In genomic region chr9:15513335-15513734, GRCh38 we compare ENCODE assay signal across 10 cellular contexts. TPM values are rescaled to one million over a fixed set of nuclear protein-coding genes. Genes with fewer than 3 reads are reported as not detected.
A peak's percentile ranks its signal among the peaks of the same experiment; 100 is the strongest.
DNase-seq lines count a peak whose midpoint lies in the region; ATAC-seq, FAIRE-seq and TF ChIP-seq lines count a peak whose summit lies in the region.
"Had no signal": no experiment of that assay in that cellular context is flagged by ENCODE, and none has a peak within 500 bp of the region (broad histone marks: within the 10 kb centered on the region; RNA-seq: fewer than 3 reads in every experiment).

No MANE protein-coding gene starts in this region.

- H2BK20ac ChIP-seq in H1 (ENCODE audit: low read length) = peak overlapping the region; percentile 48; the same call in 1 of the 2 replicates

- peak; percentile 91 for FAIRE-seq in H1 (lab: Jason Lieb, UNC)

- peak overlapping the region; percentile 62 to 70 for H3K4me2 ChIP-seq in H1 (ENCODE audit: insufficient read depth in 1 of 2, low read depth in 2 of 2, low read length in 2 of 2)

- no peak overlapping the region; the same call in 1 of the 2 replicates for H2AK5ac ChIP-seq in H1 (ENCODE audit: low read depth, low read length)

- H4K20me1 ChIP-seq in H1 (replicated peaks in 1 of 2; ENCODE audit: control insufficient read depth in 1 of 2, insufficient read depth in 2 of 2, low read length in 2 of 2) = peaks cover 5 to 11% of the 10 kb centered on the region in 2 experiments

- H2BK12ac ChIP-seq in H1 (ENCODE audit: low read depth, low read length) = peak overlapping the region; percentile 89

- DNase-seq in AG09309 (ENCODE audit: low read depth) = no peak
- DNase-seq in GM03348 (ENCODE audit: low spot score) = peak; percentile 3
- peak; percentile 10 for DNase-seq in NCI-H345 (lab: John Stamatoyannopoulos, UW)
- DNase-seq in H1 (ENCODE audit: low read depth in 1 of 2, low spot score in 2 of 2) = peak; percentile 36 to 66
- no peak for DNase-seq in glomerular visceral epithelial cell (ENCODE audit: extremely low spot score)
- DNase-seq: activated CD8-positive, alpha-beta memory T cell treated with anti-CD3 and anti-CD28 coated beads, Interleukin-2, amount 50 U/mL, for 48 hours; heart left ventricle had no signal

- TF ChIP-seq EP300 in H1 (IDR thresholded peaks at IDR 0.05; ENCODE audit: borderline replicate concordance in 1 of 2, low read depth in 2 of 2, low read length in 2 of 2) = no peak
- TF ChIP-seq EP300 in gastroesophageal sphincter (IDR thresholded peaks at IDR 0.05) = no peak

- no peak overlapping the region for H2BK15ac ChIP-seq in H1 (ENCODE audit: low read length)

- peak overlapping the region in 2 of 4 experiments; percentile 26 to 38; a peak in 3 of 7 replicates for H3K9ac ChIP-seq in H1 (replicated peaks in 1 of 4; ENCODE audit: extremely low read depth in 1 of 4, low read depth in 3 of 4, low read length in 3 of 4)

- no peak overlapping the region for H3K23ac ChIP-seq in H1 (ENCODE audit: insufficient read length)

- H3K27me3 ChIP-seq in H1 (replicated peaks in 1 of 4; ENCODE audit: control insufficient read depth in 3 of 4, extremely low read depth in 1 of 4, insufficient read depth in 3 of 4, low read length in 3 of 4) (no peaks in the 10 kb centered on the region), gastroesophageal sphincter (no peaks in the 10 kb centered on the region)
- H3K27me3 ChIP-seq: heart left ventricle had no signal

- POLR2A ChIA-PET in H1 (lab: Charles Lee; ENCODE audit: partially characterized antibody) = interaction anchor here (0.8 to 5.9 kb wide), 13 partner anchors 9 to 143 kb away, joined by 3 to 133 read pairs (median 4); partner anchors contain the start of gene CCDC171

- H2BK120ac ChIP-seq in H1 (replicated peaks; ENCODE audit: low read depth, low read length) = peak overlapping the region; percentile 66

- H3K79me2 ChIP-seq in H1 (ENCODE audit: control insufficient read depth in 1 of 2, insufficient read depth in 2 of 2, low read length in 2 of 2) = peaks cover 9 to 27% of the 10 kb centered on the region in 2 experiments; a peak in 3 of 4 replicates

- no peaks in the 10 kb centered on the region for H3K79me1 ChIP-seq in H1 (ENCODE audit: low read depth, low read length)

- peak overlapping the region; percentile 94; the same call in 1 of the 2 replicates for H2BK5ac ChIP-seq in H1 (ENCODE audit: low read depth, low read length)

- 0% methylated on average over 1 of the region's 1 CpG; no CpG with 5 or more reads in 1 of the 2 experiments for WGBS in H1 (ENCODE audit: extremely low coverage in 1 of 2, insufficient coverage in 1 of 2, insufficient read length in 1 of 2, insufficient replicate concordance in 2 of 2, low coverage in 1 of 2, low lambda C conversion rate in 2 of 2, missing lambda C conversion rate in 1 of 2), 2 experiments
- WGBS in gastroesophageal sphincter (ENCODE audit: low coverage in 1 of 2), 2 donors = 27% methylated on average over 1 of the region's 1 CpG; no CpG with 5 or more reads in 1 of the 2 donors

- H3K14ac ChIP-seq in H1 (ENCODE audit: insufficient read length) = no peak overlapping the region

- H3K18ac ChIP-seq in H1 (ENCODE audit: extremely low read depth, low read length) = peak overlapping the region; percentile 89

- peak overlapping the region; percentile 19 for H3K56ac ChIP-seq in H1 (replicated peaks; ENCODE audit: insufficient read length, low read depth, low read length)

- H3K4ac ChIP-seq in H1 (replicated peaks; ENCODE audit: insufficient read length, low read depth, low read length) = peak overlapping the region; percentile 2

- TF ChIP-seq RAD21 in H1 (IDR thresholded peaks at IDR 0.05 in 1 of 2, conservative IDR thresholded peaks at IDR 0.05 in 1 of 2; ENCODE audit: low read depth in 2 of 2, low read length in 2 of 2) = peak; percentile 30 to 52; a peak in 3 of 4 replicates

- H3K23me2 ChIP-seq in H1 (ENCODE audit: low read depth, low read length) = peaks cover 3% of the 10 kb centered on the region; the same call in 1 of the 2 replicates

- H3K9me3 ChIP-seq in H1 (ENCODE audit: insufficient read depth in 2 of 2, low read depth in 1 of 2, low read length in 1 of 2) (no peaks in the 10 kb centered on the region), gastroesophageal sphincter (no peaks in the 10 kb centered on the region)
- H3K9me3 ChIP-seq: heart left ventricle had no signal

- H3K4me3 ChIP-seq in AG09309 (ENCODE audit: control insufficient read depth, low read depth, low read length) (no peak overlapping the region), H1 (ENCODE audit: extremely low read depth in 1 of 4, insufficient read depth in 2 of 4, low read depth in 3 of 4, low read length in 4 of 4) (peak overlapping the region in 2 of 4 experiments; percentile 4 to 44; a peak in 3 of 8 replicates), gastroesophageal sphincter (no peak overlapping the region)
- H3K4me3 ChIP-seq: heart left ventricle had no signal

- no peak overlapping the region for H2AFZ ChIP-seq in H1 (ENCODE audit: low read length)

- TF ChIP-seq POLR2A in H1 (IDR thresholded peaks at IDR 0.05; ENCODE audit: control extremely low read depth in 1 of 2, low read depth in 2 of 2, low read length in 2 of 2) (peak in 1 of 2 experiments; percentile 66; a peak in 2 of 3 replicates), gastroesophageal sphincter (IDR thresholded peaks at IDR 0.05) (no peak)

- H4K5ac ChIP-seq in H1 (ENCODE audit: insufficient read length, low read depth, low read length) = peak overlapping the region; percentile 31

- CTCF ChIA-PET in H1 (lab: Charles Lee; ENCODE audit: partially characterized antibody) = interaction anchor here (0.7 to 3.7 kb wide), 10 partner anchors 9 to 94 kb away, joined by 3 to 33 read pairs (median 6); no protein-coding TSS in a partner anchor

- TF ChIP-seq CTCF in AG09309 (IDR thresholded peaks at IDR 0.05; ENCODE audit: control insufficient read depth, insufficient read depth, low read depth, low read length, missing control alignments) (peak; percentile 20), H1 (IDR thresholded peaks at IDR 0.05; ENCODE audit: control extremely low read depth in 1 of 3, insufficient read depth in 1 of 3, low read depth in 1 of 3, low read length in 3 of 3) (peak; percentile 47 to 67 (median 62); a peak in 3 of 4 replicates), gastroesophageal sphincter (IDR thresholded peaks at IDR 0.05) (no peak)

- peak overlapping the region; percentile 19 for H4K91ac ChIP-seq in H1 (replicated peaks; ENCODE audit: insufficient read length, low read length)

- H3K27ac ChIP-seq in H1 (ENCODE audit: low read depth, low read length) (peak overlapping the region; percentile 83), gastroesophageal sphincter (no peak overlapping the region)
- H3K27ac ChIP-seq: heart left ventricle had no signal

- H3K36me3 ChIP-seq in H1 (ENCODE audit: control insufficient read depth in 2 of 4, insufficient read depth in 4 of 4, low read length in 3 of 4) = peaks cover 0 to 16% (median 3%) of the 10 kb centered on the region in 4 experiments; a peak in 5 of 8 replicates
- H3K36me3 ChIP-seq in gastroesophageal sphincter = no peaks in the 10 kb centered on the region

- H4K8ac ChIP-seq in H1 (ENCODE audit: extremely low read depth, insufficient read depth, low read length) = no peak overlapping the region

- ATAC-seq in GM21786 (IDR thresholded peaks at IDR 0.05; ENCODE audit: unreplicated experiment) (no peak), GM21360 (IDR thresholded peaks at IDR 0.05; ENCODE audit: unreplicated experiment) (no peak), gastroesophageal sphincter (no peak)
- ATAC-seq: heart left ventricle had no signal

- H3K4me1 ChIP-seq in H1 (replicated peaks in 1 of 4; ENCODE audit: control insufficient read depth in 3 of 4, insufficient read depth in 4 of 4, low read length in 3 of 4) (peaks cover 7 to 11% (median 8%) of the 10 kb centered on the region in 4 experiments; a peak in 6 of 7 replicates), gastroesophageal sphincter (peaks cover 0 to 22% (median 0%) of the 10 kb centered on the region in 3 donors)

TF ChIP-seq in H1, 55 proteins besides CTCF, POLR2A, EP300 and RAD21 (continues in another document):
- no peak for TF ChIP-seq NRF1 (IDR thresholded peaks at IDR 0.05; ENCODE audit: low read depth, low read length)
- TF ChIP-seq GABPA (IDR thresholded peaks at IDR 0.05; ENCODE audit: borderline replicate concordance, insufficient read depth, low read length) = no peak
- TF ChIP-seq KDM1A (IDR thresholded peaks at IDR 0.05; ENCODE audit: borderline replicate concordance, low read length) = peak; percentile 94; the same call in 1 of the 2 replicates
- peak; percentile 43; the same call in 1 of the 2 replicates for TF ChIP-seq TBP (IDR thresholded peaks at IDR 0.05; ENCODE audit: low read depth, low read length)
- peak; percentile 68 for TF ChIP-seq POLR2AphosphoS5 (IDR thresholded peaks at IDR 0.05; ENCODE audit: low read depth, low read length)
- TF ChIP-seq TCF12 (IDR thresholded peaks at IDR 0.05; ENCODE audit: low read depth, low read length) = no peak
- peak; percentile 37; the same call in 1 of the 2 replicates for TF ChIP-seq TAF1 (IDR thresholded peaks at IDR 0.05; ENCODE audit: low read depth, low read length)
- peak; percentile 47; the same call in 1 of the 2 replicates for TF ChIP-seq TEAD4 (IDR thresholded peaks at IDR 0.05; ENCODE audit: low read depth, low read length)

RNA-seq across cellular contexts. Expression of gene PSIP1, which starts 2.6 kb away (rescaled TPM):
- total RNA-seq in H1 (2021; fragmentation: NEBNext Ultra II Directional; extraction: Animal tissue kit (Norgen Biotek cat#: 25700)) = 368 and 387 TPM in 2 replicates
- polyA plus RNA-seq in H1 (2011; rRNA removed) = 31.6 and 63.3 TPM in 2 replicates
- polyA plus RNA-seq in H1 (2011; cell fraction: cytosol; rRNA removed) = 157 TPM
- polyA plus RNA-seq in H1 (2011; cell fraction: nucleus; rRNA removed) = 89.6 TPM
- polyA plus RNA-seq in H1 (2012, experiment 1 of 2) = 236 to 429 TPM (median 255 TPM) in 4 replicates
- polyA plus RNA-seq in H1 (2012, experiment 2 of 2) = 73.9 TPM
- 444 TPM for polyA plus RNA-seq in H1 (2013, experiment 1 of 2)
- polyA plus RNA-seq in H1 (2013, experiment 2 of 2) = 435 TPM
- polyA minus RNA-seq in H1 (2011; rRNA and poly(A)+ RNA removed) = 45.3 and 46.2 TPM in 2 replicates
- polyA minus RNA-seq in H1 (2011; cell fraction: cytosol; rRNA and poly(A)+ RNA removed) = 143 TPM
- 239 TPM for polyA minus RNA-seq in H1 (2011; cell fraction: nucleus; rRNA and poly(A)+ RNA removed)
- 100 to 1,000 TPM in 1 of 4 donors, 10 to 100 TPM in 3; 36.6 to 102 (median 55.9) TPM for total RNA-seq in gastroesophageal sphincter

RNA-seq across cellular contexts. Expression of gene CCDC171, which starts 39.5 kb away (rescaled TPM):
- total RNA-seq in H1 (2021; fragmentation: NEBNext Ultra II Directional; extraction: Animal tissue kit (Norgen Biotek cat#: 25700)) = 1.9 and 2.3 TPM in 2 replicates
- polyA plus RNA-seq in H1 (2011; rRNA removed) = 0.39 and 0.83 TPM in 2 replicates
- 0.63 TPM for polyA plus RNA-seq in H1 (2011; cell fraction: cytosol; rRNA removed)
- 2.1 TPM for polyA plus RNA-seq in H1 (2011; cell fraction: nucleus; rRNA removed)
- polyA plus RNA-seq in H1 (2012, experiment 1 of 2) = 1.0 to 1.5 TPM (median 1.2 TPM) in 4 replicates
- not detected for polyA plus RNA-seq in H1 (2012, experiment 2 of 2)
- polyA plus RNA-seq in H1 (2013, experiment 1 of 2) = 1.0 TPM
- 1.1 TPM for polyA plus RNA-seq in H1 (2013, experiment 2 of 2)
- 3.4 and 4.1 TPM in 2 replicates for polyA minus RNA-seq in H1 (2011; rRNA and poly(A)+ RNA removed)
- 1.5 TPM for polyA minus RNA-seq in H1 (2011; cell fraction: cytosol; rRNA and poly(A)+ RNA removed)
- polyA minus RNA-seq in H1 (2011; cell fraction: nucleus; rRNA and poly(A)+ RNA removed) = 14.6 TPM
- 1 to 10 TPM in 3 of 4 donors, under 1 TPM in 1; 0.94 to 4.5 (median 2.8) TPM for total RNA-seq in gastroesophageal sphincter

Comparison
In these comparisons a context has a peak if more than half of its experiments do, and no peak if none do; other contexts are left out.
1. DNase-seq: peak in GM03348 (single experiment), NCI-H345 (single experiment) and H1 (2 of 2); none in AG09309 (single experiment) and glomerular visceral epithelial cell (single experiment).
2. CTCF ChIP-seq: peak in AG09309 (single experiment) and H1 (3 of 3); none in gastroesophageal sphincter (0 of 4).